In the genomic region with DNA sequence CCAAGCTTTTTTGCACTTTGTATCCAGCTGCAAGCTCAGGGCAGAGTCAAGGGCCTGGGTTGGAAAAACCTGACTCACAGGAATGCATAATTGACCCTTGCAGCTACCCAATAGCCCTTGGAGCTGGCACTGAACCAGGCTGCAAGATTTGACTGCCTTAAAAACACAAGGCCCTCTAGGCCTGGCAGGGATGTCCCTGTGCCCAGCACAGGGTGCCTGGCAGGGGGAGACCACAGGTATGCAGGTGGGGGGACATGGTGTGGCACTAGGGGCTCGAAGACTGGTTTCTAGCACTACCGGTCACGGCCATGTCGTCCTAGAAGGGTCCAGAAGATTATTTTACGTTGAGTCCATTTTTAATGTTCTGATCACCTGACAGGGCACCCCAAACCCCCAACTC, we compare ENCODE assay signal across 11 cellular contexts. TPM values are rescaled to one million over a fixed set of nuclear protein-coding genes. Genes with fewer than 3 reads are reported as not detected.
A peak's percentile ranks its signal among the peaks of the same experiment; 100 is the strongest.
DNase-seq lines count a peak whose midpoint lies in the region; ATAC-seq, FAIRE-seq and TF ChIP-seq lines count a peak whose summit lies in the region.
"Had no signal": no experiment of that assay in that cellular context is flagged by ENCODE, and none has a peak within 500 bp of the region (broad histone marks: within the 10 kb centered on the region; RNA-seq: fewer than 3 reads in every experiment).

No MANE protein-coding gene starts in this region.

- peaks cover 19% of the 10 kb centered on the region for H3K36me3 Mint-ChIP-seq in activated naive CD8-positive, alpha-beta T cell treated with anti-CD3 and anti-CD28 coated beads for 36 hours

- no peak for FAIRE-seq in kidney (lab: Jason Lieb, UNC)
- FAIRE-seq: A549, endometrium had no signal

- H3K27me3 Mint-ChIP-seq in activated naive CD8-positive, alpha-beta T cell treated with anti-CD3 and anti-CD28 coated beads for 36 hours: no peaks in the 10 kb centered on the region
- no peaks in the 10 kb centered on the region for H3K27me3 Mint-ChIP-seq in stimulated activated naive CD8-positive, alpha-beta T cell treated with anti-CD3 and anti-CD28 coated beads, Interleukin-15, amount 100 ng/mL, for 72 hours

- TF ChIP-seq CTCF in kidney (IDR thresholded peaks at IDR 0.05; ENCODE audit: borderline replicate concordance, extremely low read depth, insufficient read depth): no peak
- no peak for TF ChIP-seq CTCF in right atrium auricular region (IDR thresholded peaks at IDR 0.05)

- no peaks in the 10 kb centered on the region for H3K9me3 Mint-ChIP-seq in activated naive CD8-positive, alpha-beta T cell treated with anti-CD3 and anti-CD28 coated beads for 36 hours
- H3K9me3 Mint-ChIP-seq in stimulated activated naive CD8-positive, alpha-beta T cell treated with anti-CD3 and anti-CD28 coated beads, Interleukin-15, amount 100 ng/mL, for 72 hours: no peaks in the 10 kb centered on the region
- H3K9me3 Mint-ChIP-seq: T-helper 1 cell treated with Interleukin-12 subunit alpha and Interleukin-12 subunit beta and Interleukin-4 antibody, amounts not matched to agents 30 μg/mL and 1 μg/mL, for 36 hours had no signal

- no peak for ATAC-seq in stimulated activated naive CD8-positive, alpha-beta T cell treated with anti-CD3 and anti-CD28 coated beads, Interleukin-15, amount 100 ng/mL, for 72 hours
- ATAC-seq in GM21526 (IDR thresholded peaks at IDR 0.05; ENCODE audit: low FRiP score, unreplicated experiment): no peak
- no peak for ATAC-seq in left cardiac atrium

- DNase-seq in DMS53 (lab: John Stamatoyannopoulos, UW) (peak; percentile 23), DMS53 treated with DMSO at 0.1 percent for 48 hours (lab: John Stamatoyannopoulos, UW; ENCODE audit: unreplicated experiment) (no peak), kidney (peak; percentile 76), left cardiac atrium (no peak), right atrium auricular region (ENCODE audit: low spot score) (no peak)
- no peak for DNase-seq in activated naive CD8-positive, alpha-beta T cell treated with anti-CD3 and anti-CD28 coated beads for 36 hours
- no peak for DNase-seq in stimulated activated naive CD8-positive, alpha-beta T cell treated with anti-CD3 and anti-CD28 coated beads, Interleukin-15, amount 100 ng/mL, for 72 hours

- H3K4me1 Mint-ChIP-seq in activated naive CD8-positive, alpha-beta T cell treated with anti-CD3 and anti-CD28 coated beads for 36 hours: peaks cover 24% of the 10 kb centered on the region
- H3K4me1 Mint-ChIP-seq in stimulated activated naive CD8-positive, alpha-beta T cell treated with anti-CD3 and anti-CD28 coated beads, Interleukin-15, amount 100 ng/mL, for 72 hours: peaks cover 73% of the 10 kb centered on the region

- H3K27ac ChIP-seq in kidney (ENCODE audit: low read depth in 2 of 2, low read length in 2 of 2) (peak overlapping the region; percentile 61 to 74), right atrium auricular region (no peak overlapping the region)
- H3K27ac ChIP-seq: A549 had no signal

- H3K4me3 ChIP-seq in kidney (ENCODE audit: low read length in 2 of 2): no peak overlapping the region
- no peak overlapping the region for H3K4me3 ChIP-seq in right atrium auricular region
- H3K4me3 ChIP-seq: A549 had no signal

- peak overlapping the region; percentile 37 for H3K4me3 Mint-ChIP-seq in activated naive CD8-positive, alpha-beta T cell treated with anti-CD3 and anti-CD28 coated beads for 36 hours
- H3K4me3 Mint-ChIP-seq in stimulated activated naive CD8-positive, alpha-beta T cell treated with anti-CD3 and anti-CD28 coated beads, Interleukin-15, amount 100 ng/mL, for 72 hours: no peak overlapping the region
- H3K4me3 Mint-ChIP-seq: T-helper 1 cell treated with Interleukin-12 subunit alpha and Interleukin-12 subunit beta and Interleukin-4 antibody, amounts not matched to agents 30 μg/mL and 1 μg/mL, for 36 hours had no signal

- no peaks in the 10 kb centered on the region for H3K27me3 ChIP-seq in right atrium auricular region

- intact Hi-C loops in kidney (cut with DNase I) (no loop called here), left cardiac atrium (cut with DNase I) (no loop called here)

- peak overlapping the region; percentile 90 for H3K27ac Mint-ChIP-seq in activated naive CD8-positive, alpha-beta T cell treated with anti-CD3 and anti-CD28 coated beads for 36 hours
- H3K27ac Mint-ChIP-seq in stimulated activated naive CD8-positive, alpha-beta T cell treated with anti-CD3 and anti-CD28 coated beads, Interleukin-15, amount 100 ng/mL, for 72 hours: peak overlapping the region; percentile 77 to 97
- H3K27ac Mint-ChIP-seq: T-helper 1 cell treated with Interleukin-12 subunit alpha and Interleukin-12 subunit beta and Interleukin-4 antibody, amounts not matched to agents 30 μg/mL and 1 μg/mL, for 36 hours had no signal

- H3K9me3 ChIP-seq in kidney (ENCODE audit: control insufficient read depth in 1 of 2, low read length in 2 of 2) (no peaks in the 10 kb centered on the region), right atrium auricular region (no peaks in the 10 kb centered on the region)
- H3K9me3 ChIP-seq: A549 had no signal

- H3K36me3 ChIP-seq in kidney (ENCODE audit: control insufficient read depth in 1 of 2, insufficient read depth in 2 of 2, low read length in 2 of 2) (peaks cover 9 to 30% of the 10 kb centered on the region in 2 donors), right atrium auricular region (peaks cover 60% of the 10 kb centered on the region)

- peak overlapping the region in 1 of 2 donors; percentile 26 for H3K9ac ChIP-seq in kidney (ENCODE audit: low read length in 2 of 2)

- H3K4me1 ChIP-seq in kidney (ENCODE audit: control insufficient read depth in 1 of 2, insufficient read depth in 1 of 2, low read depth in 1 of 2, low read length in 2 of 2) (peaks cover 22 to 25% of the 10 kb centered on the region in 2 donors), right atrium auricular region (peaks cover 0 to 11% of the 10 kb centered on the region in 2 donors)

RNA-seq across cellular contexts. Expression of gene SBF1, which starts 30.2 kb away (rescaled TPM):
- 100 to 1,000 TPM; 101 to 102 TPM for total RNA-seq in activated naive CD8-positive, alpha-beta T cell treated with anti-CD3 and anti-CD28 coated beads for 36 hours
- total RNA-seq in kidney (73.9 TPM), left cardiac atrium (10 to 100 TPM; 44.9 to 54.4 TPM), right atrium auricular region (10 to 100 TPM; 41.1 to 57.1 TPM)
- polyA plus RNA-seq in kidney (ENCODE audit: insufficient read depth, low read depth, low replicate concordance): 18.1 TPM

RNA-seq across cellular contexts. Expression of gene ADM2, which starts 36.7 kb away (rescaled TPM):
- total RNA-seq in activated naive CD8-positive, alpha-beta T cell treated with anti-CD3 and anti-CD28 coated beads for 36 hours: 1 to 10 TPM; 6.7 to 7.5 TPM
- total RNA-seq in kidney: 8.0 TPM
- polyA plus RNA-seq in kidney (ENCODE audit: insufficient read depth, low read depth, low replicate concordance): 10.6 TPM
- under 1 TPM; 0.15 to 0.52 TPM for total RNA-seq in left cardiac atrium
- under 1 TPM in 1 of 2 donors, not detected in 1; 0.08 TPM for total RNA-seq in right atrium auricular region

RNA-seq across cellular contexts. Expression of gene MIOX, which starts 42.0 kb away (rescaled TPM):
- total RNA-seq in activated naive CD8-positive, alpha-beta T cell treated with anti-CD3 and anti-CD28 coated beads for 36 hours: under 1 TPM in 1 of 2 experiments, not detected in 1; 0.29 TPM
- total RNA-seq in kidney: 3.5 TPM
- polyA plus RNA-seq in kidney (ENCODE audit: insufficient read depth, low read depth, low replicate concordance): 455 TPM
- not detected for total RNA-seq in left cardiac atrium
- not detected for total RNA-seq in right atrium auricular region

Comparison
In these comparisons a context has a peak if more than half of its experiments do, and no peak if none do; other contexts are left out.
1. DNase-seq: peak in DMS53 (single experiment) and kidney (single experiment); none in DMS53 treated with DMSO at 0.1 percent for 48 hours (single experiment), activated naive CD8-positive, alpha-beta T cell treated with anti-CD3 and anti-CD28 coated beads for 36 hours (single experiment), stimulated activated naive CD8-positive, alpha-beta T cell treated with anti-CD3 and anti-CD28 coated beads, Interleukin-15, amount 100 ng/mL, for 72 hours (0 of 2), left cardiac atrium (single experiment) and right atrium auricular region (single experiment).
2. H3K27ac ChIP-seq: peak in kidney (2 of 2); none in right atrium auricular region (0 of 2).